Comparison of ENCODE assay signal across 8 cellular contexts in genomic region chr12:131930510-131930909, GRCh38. TPM values are rescaled to one million over a fixed set of nuclear protein-coding genes. Genes with fewer than 3 reads are reported as not detected.
DNase-seq lines count a peak whose midpoint lies in the region; ATAC-seq, FAIRE-seq and TF ChIP-seq lines count a peak whose summit lies in the region.

No MANE protein-coding gene starts in this region.

- no peak for FAIRE-seq in HTR-8/SVneo (lab: Jason Lieb, UNC)

- H3K9me3 Mint-ChIP-seq in IgD-negative memory B cell, result no peaks in the 10 kb centered on the region
- no peaks in the 10 kb centered on the region for H3K9me3 Mint-ChIP-seq in central memory CD8-positive, alpha-beta T cell
- no peaks in the 10 kb centered on the region for H3K9me3 Mint-ChIP-seq in naive thymus-derived CD8-positive, alpha-beta T cell

- H3K27ac Mint-ChIP-seq in IgD-negative memory B cell, result peak overlapping the region; percentile 86 to 96 (median 94)
- no peak overlapping the region for H3K27ac Mint-ChIP-seq in central memory CD8-positive, alpha-beta T cell (ENCODE audit: low read depth)
- peak overlapping the region in 9 of 10 donors; percentile 10 to 85 (median 78) for H3K27ac Mint-ChIP-seq in naive thymus-derived CD8-positive, alpha-beta T cell

- peak overlapping the region; percentile 94 for H3K4me3 ChIP-seq in AG09309 (ENCODE audit: control insufficient read depth, low read depth, low read length)

- H3K4me1 Mint-ChIP-seq in IgD-negative memory B cell, result peaks cover 8 to 18% (median 13%) of the 10 kb centered on the region in 3 donors
- peaks cover 19% of the 10 kb centered on the region for H3K4me1 Mint-ChIP-seq in central memory CD8-positive, alpha-beta T cell
- H3K4me1 Mint-ChIP-seq in naive thymus-derived CD8-positive, alpha-beta T cell, result peaks cover 14 to 23% (median 18%) of the 10 kb centered on the region in 4 donors

- POLR2A ChIA-PET in naive thymus-derived CD8-positive, alpha-beta T cell (lab: Charles Lee), result interaction anchor here (0.6 to 4.3 kb wide), 5 partner anchors 14 to 33 kb away, joined by 3 to 42 read pairs (median 4); partner anchors contain the start of gene EP400

- H3K36me3 Mint-ChIP-seq in IgD-negative memory B cell, result peaks cover 2% of the 10 kb centered on the region
- H3K36me3 Mint-ChIP-seq in central memory CD8-positive, alpha-beta T cell (ENCODE audit: insufficient read depth), result peaks cover 31% of the 10 kb centered on the region
- H3K36me3 Mint-ChIP-seq in naive thymus-derived CD8-positive, alpha-beta T cell, result peaks cover 0 to 34% (median 9%) of the 10 kb centered on the region in 3 donors

- no peaks in the 10 kb centered on the region for H3K27me3 Mint-ChIP-seq in IgD-negative memory B cell
- no peaks in the 10 kb centered on the region for H3K27me3 Mint-ChIP-seq in central memory CD8-positive, alpha-beta T cell
- H3K27me3 Mint-ChIP-seq in naive thymus-derived CD8-positive, alpha-beta T cell, result no peaks in the 10 kb centered on the region

- DNase-seq in AG09309 (ENCODE audit: low read depth) (no peak), cerebellar nuclear complex (lab: John Stamatoyannopoulos, UW) (no peak), dedifferentiated amniotic fluid mesenchymal stem cell (ENCODE audit: extremely low spot score) (no peak), HTR-8/SVneo (ENCODE audit: insufficient read length, low spot score) (no peak), DMS 273 treated with DMSO at 0.1 percent for 48 hours (lab: John Stamatoyannopoulos, UW) (no peak)
- no peak for DNase-seq in central memory CD8-positive, alpha-beta T cell (ENCODE audit: low spot score in 2 of 2)
- no peak for DNase-seq in naive thymus-derived CD8-positive, alpha-beta T cell

- no peak for TF ChIP-seq CTCF in AG09309 (IDR thresholded peaks at IDR 0.05; ENCODE audit: control insufficient read depth, insufficient read depth, low read depth, low read length, missing control alignments)

- H3K4me3 Mint-ChIP-seq in IgD-negative memory B cell, result peak overlapping the region; percentile 85 to 93 (median 92)
- H3K4me3 Mint-ChIP-seq in central memory CD8-positive, alpha-beta T cell, result peak overlapping the region; percentile 97
- peak overlapping the region; percentile 82 to 99 (median 87) for H3K4me3 Mint-ChIP-seq in naive thymus-derived CD8-positive, alpha-beta T cell

- no peak for ATAC-seq in central memory CD8-positive, alpha-beta T cell (replicated peaks; ENCODE audit: extremely low read depth, poor library complexity, severe bottlenecking)
- ATAC-seq in naive thymus-derived CD8-positive, alpha-beta T cell, result no peak

RNA-seq across cellular contexts. Expression of gene PUS1, which starts 1.4 kb away (rescaled TPM):
- 45.5 TPM for polyA plus RNA-seq in IgD-negative memory B cell
- total RNA-seq in naive thymus-derived CD8-positive, alpha-beta T cell, result 10 to 100 TPM; 56.9 to 57.0 TPM
- 10 to 100 TPM; 16.9 to 35.1 (median 17.5) TPM for polyA plus RNA-seq in naive thymus-derived CD8-positive, alpha-beta T cell

RNA-seq across cellular contexts. Expression of gene EP400, which starts 19.2 kb away (rescaled TPM):
- polyA plus RNA-seq in IgD-negative memory B cell, result 11.1 TPM
- 10 to 100 TPM; 80.6 to 82.5 TPM for total RNA-seq in naive thymus-derived CD8-positive, alpha-beta T cell
- polyA plus RNA-seq in naive thymus-derived CD8-positive, alpha-beta T cell, result 1 to 10 TPM; 1.1 to 3.4 (median 2.0) TPM

RNA-seq across cellular contexts. Expression of gene ULK1, which starts 36.1 kb away (rescaled TPM):
- polyA plus RNA-seq in IgD-negative memory B cell, result 1.6 TPM
- total RNA-seq in naive thymus-derived CD8-positive, alpha-beta T cell, result 10 to 100 TPM; 47.1 to 54.4 TPM
- under 1 TPM; 0.43 to 0.76 (median 0.68) TPM for polyA plus RNA-seq in naive thymus-derived CD8-positive, alpha-beta T cell
